14 cellular contexts compared by ENCODE assay signal in genomic region chr4:5866841-5867782, GRCh38. TPM values are rescaled to one million over a fixed set of nuclear protein-coding genes. Genes with fewer than 3 reads are reported as not detected.
DNase-seq lines count a peak whose midpoint lies in the region; ATAC-seq and TF ChIP-seq lines count a peak whose summit lies in the region.
"Had no signal": no experiment of that assay in that cellular context is flagged by ENCODE, and none has a peak within 500 bp of the region (broad histone marks: within the 10 kb centered on the region; RNA-seq: fewer than 3 reads in every experiment).

No MANE protein-coding gene starts in this region.

- H2BK120ac ChIP-seq in H9 (ENCODE audit: low read depth, low read length, poor library complexity, severe bottlenecking): no peak overlapping the region

- no peaks in the 10 kb centered on the region for H3K79me1 ChIP-seq in H9 (ENCODE audit: insufficient read depth, low read depth, low read length, poor library complexity, severe bottlenecking)

- H2BK12ac ChIP-seq in H9 (ENCODE audit: insufficient read length, low read depth, low read length): no peak overlapping the region

- H2BK15ac ChIP-seq in H9 (ENCODE audit: low read depth, low read length): no peak overlapping the region

- H3T11ph ChIP-seq in H9 (ENCODE audit: low read length): no peak overlapping the region

- peaks cover 4% of the 10 kb centered on the region; the same call in 1 of the 2 replicates for H3K79me2 ChIP-seq in H9 (ENCODE audit: insufficient read depth, low read length)

- H4K8ac ChIP-seq in H9 (replicated peaks; ENCODE audit: insufficient read length, low read depth, low read length): no peak overlapping the region

- POLR2A ChIA-PET in naive thymus-derived CD4-positive, alpha-beta T cell (lab: Charles Lee): no interaction called here

- H3K4me3 Mint-ChIP-seq in activated CD8-positive, alpha-beta memory T cell treated with anti-CD3 and anti-CD28 coated beads, Interleukin-2, amount 10 ng/mL, durations not matched to agents 7 days and 5 days: peak overlapping the region; percentile 38
- no peak overlapping the region for H3K4me3 Mint-ChIP-seq in H9
- H3K4me3 Mint-ChIP-seq in naive thymus-derived CD4-positive, alpha-beta T cell: peak overlapping the region in 6 of 10 donors; percentile 14 to 72 (median 35)

- H3K9me3 Mint-ChIP-seq in activated CD8-positive, alpha-beta memory T cell treated with anti-CD3 and anti-CD28 coated beads, Interleukin-2, amount 10 ng/mL, durations not matched to agents 7 days and 5 days (ENCODE audit: low read depth): no peaks in the 10 kb centered on the region
- H3K9me3 Mint-ChIP-seq in H9: no peaks in the 10 kb centered on the region
- no peaks in the 10 kb centered on the region for H3K9me3 Mint-ChIP-seq in naive thymus-derived CD4-positive, alpha-beta T cell

- H3K23ac ChIP-seq in H9 (ENCODE audit: insufficient read length, low read depth, low read length): no peak overlapping the region

- no peak overlapping the region for H3K18ac ChIP-seq in H9 (ENCODE audit: insufficient read length, low read depth, low read length)

- no peak for ATAC-seq in activated CD8-positive, alpha-beta memory T cell treated with anti-CD3 and anti-CD28 coated beads, Interleukin-2, amount 10 ng/mL, durations not matched to agents 7 days and 5 days
- ATAC-seq in naive thymus-derived CD4-positive, alpha-beta T cell: no peak
- ATAC-seq in HG02610 (IDR thresholded peaks at IDR 0.05; ENCODE audit: unreplicated experiment): no peak

- H3K56ac ChIP-seq in H9 (ENCODE audit: insufficient read length, low read depth, low read length): no peak overlapping the region

- no peaks in the 10 kb centered on the region for H3K9me3 ChIP-seq in H9 (ENCODE audit: control insufficient read depth, low read depth, low read length)
- H3K9me3 ChIP-seq in naive thymus-derived CD4-positive, alpha-beta T cell (ENCODE audit: control insufficient read depth in 2 of 3, low read length in 3 of 3): no peaks in the 10 kb centered on the region

- no peak overlapping the region for H4K5ac ChIP-seq in H9 (ENCODE audit: insufficient read length, low read depth, low read length)

- H2AFZ ChIP-seq in H9 (ENCODE audit: low read length): no peak overlapping the region

- no peaks in the 10 kb centered on the region; the same call in 1 of the 2 replicates for H3K4me1 ChIP-seq in H9 (ENCODE audit: insufficient read depth, low read length)
- peaks cover 4 to 5% of the 10 kb centered on the region in 2 donors for H3K4me1 ChIP-seq in naive thymus-derived CD4-positive, alpha-beta T cell (ENCODE audit: control insufficient read depth in 2 of 2, insufficient read depth in 2 of 2, low read length in 2 of 2)

- no peak overlapping the region for H3K4ac ChIP-seq in H9 (ENCODE audit: low read depth, low read length)

- no peak overlapping the region for H2BK20ac ChIP-seq in H9 (ENCODE audit: low read depth, low read length, poor library complexity, severe bottlenecking)

- no peak overlapping the region for H2AK5ac ChIP-seq in H9 (ENCODE audit: insufficient read length, low read length)

- H4K91ac ChIP-seq in H9 (ENCODE audit: insufficient read length, low read depth, low read length): no peak overlapping the region

- H3K27me3 ChIP-seq in H9 (ENCODE audit: insufficient read depth, low read length): no peaks in the 10 kb centered on the region
- H3K27me3 ChIP-seq in naive thymus-derived CD4-positive, alpha-beta T cell (ENCODE audit: control insufficient read depth in 2 of 2, insufficient read depth in 2 of 2, low read length in 2 of 2): no peaks in the 10 kb centered on the region

- DNase-seq in activated CD8-positive, alpha-beta memory T cell treated with anti-CD3 and anti-CD28 coated beads, Interleukin-2, amount 10 ng/mL, durations not matched to agents 7 days and 5 days: no peak
- DNase-seq in activated CD8-positive, alpha-beta memory T cell treated with anti-CD3 and anti-CD28 coated beads for 24 hours: no peak
- DNase-seq in H9 (no peak), RPMI8226 (peak; percentile 39), NOMO-1 treated with DMSO at 0.1 percent for 48 hours (lab: John Stamatoyannopoulos, UW; ENCODE audit: unreplicated experiment) (no peak)
- no peak for DNase-seq in naive thymus-derived CD4-positive, alpha-beta T cell
- DNase-seq in effector CD8-positive, alpha-beta T cell (lab: John Stamatoyannopoulos, UW): no peak
- DNase-seq: CD8-positive, alpha-beta memory T cell; NCI-H2081; NCI-H2227 treated with DMSO at 0.1 percent for 48 hours; NCI-H526; SIG-M5 had no signal

- H3K9ac ChIP-seq in H9 (ENCODE audit: extremely low read depth, insufficient read length, low read length): peak overlapping the region; percentile 5
- H3K9ac ChIP-seq: KMS-11 had no signal

- intact Hi-C loops in naive thymus-derived CD4-positive, alpha-beta T cell (cut with micrococcal nuclease): no loop called here

- no peaks in the 10 kb centered on the region for H3K36me3 Mint-ChIP-seq in activated CD8-positive, alpha-beta memory T cell treated with anti-CD3 and anti-CD28 coated beads, Interleukin-2, amount 10 ng/mL, durations not matched to agents 7 days and 5 days
- peaks cover 11 to 40% (median 17%) of the 10 kb centered on the region in 3 experiments; a peak in 5 of 7 replicates for H3K36me3 Mint-ChIP-seq in H9 (ENCODE audit: insufficient read depth in 1 of 3, low read depth in 3 of 3)
- H3K36me3 Mint-ChIP-seq in naive thymus-derived CD4-positive, alpha-beta T cell: no peaks in the 10 kb centered on the region
- H3K36me3 Mint-ChIP-seq: CD8-positive, alpha-beta memory T cell had no signal

- peaks cover 20% of the 10 kb centered on the region for H3K27me3 Mint-ChIP-seq in activated CD8-positive, alpha-beta memory T cell treated with anti-CD3 and anti-CD28 coated beads, Interleukin-2, amount 10 ng/mL, durations not matched to agents 7 days and 5 days
- H3K27me3 Mint-ChIP-seq in H9 (ENCODE audit: low read depth): no peaks in the 10 kb centered on the region
- peaks cover 2 to 25% (median 13%) of the 10 kb centered on the region in 5 donors for H3K27me3 Mint-ChIP-seq in naive thymus-derived CD4-positive, alpha-beta T cell

- H3K27ac Mint-ChIP-seq in activated CD8-positive, alpha-beta memory T cell treated with anti-CD3 and anti-CD28 coated beads, Interleukin-2, amount 10 ng/mL, durations not matched to agents 7 days and 5 days: peak overlapping the region; percentile 10
- peak overlapping the region in 1 of 3 experiments; percentile 11; a peak in 3 of 7 replicates for H3K27ac Mint-ChIP-seq in H9
- peak overlapping the region in 1 of 9 donors; percentile 75 for H3K27ac Mint-ChIP-seq in naive thymus-derived CD4-positive, alpha-beta T cell
- H3K27ac Mint-ChIP-seq: CD8-positive, alpha-beta memory T cell had no signal

- H3K4me3 ChIP-seq in naive thymus-derived CD4-positive, alpha-beta T cell (ENCODE audit: low read length): no peak overlapping the region

- H3K23me2 ChIP-seq in H9 (ENCODE audit: insufficient read length, low read depth, low read length, poor library complexity, severe bottlenecking): no peaks in the 10 kb centered on the region

- H3K14ac ChIP-seq in H9 (ENCODE audit: insufficient read depth, low read length): no peak overlapping the region

- TF ChIP-seq CTCF in H9 (conservative IDR thresholded peaks at IDR 0.05): no peak

- H2BK5ac ChIP-seq in H9 (ENCODE audit: insufficient read length, low read length): no peak overlapping the region

- no CpG with 5 or more reads among the region's 9 CpGs for WGBS in H9 (ENCODE audit: extremely low coverage, insufficient read length, low lambda C conversion rate)

- no peaks in the 10 kb centered on the region for H3K36me3 ChIP-seq in naive thymus-derived CD4-positive, alpha-beta T cell (ENCODE audit: control insufficient read depth in 2 of 3, insufficient read depth in 3 of 3, low read length in 3 of 3)

- no peak overlapping the region for H3K4me2 ChIP-seq in H9 (ENCODE audit: insufficient read depth, insufficient read length, low read length)
- H3K4me2 ChIP-seq: KMS-11 had no signal

- CTCF ChIA-PET in activated CD8-positive, alpha-beta memory T cell treated with anti-CD3 and anti-CD28 coated beads, Interleukin-2, amount 10 ng/mL, durations not matched to agents 7 days and 5 days (lab: Charles Lee): no interaction called here
- CTCF ChIA-PET in naive thymus-derived CD4-positive, alpha-beta T cell (lab: Charles Lee): no interaction called here

- peaks cover 46% of the 10 kb centered on the region for H3K4me1 Mint-ChIP-seq in activated CD8-positive, alpha-beta memory T cell treated with anti-CD3 and anti-CD28 coated beads, Interleukin-2, amount 10 ng/mL, durations not matched to agents 7 days and 5 days
- peaks cover 13 to 16% of the 10 kb centered on the region in 2 experiments for H3K4me1 Mint-ChIP-seq in H9
- H3K4me1 Mint-ChIP-seq in naive thymus-derived CD4-positive, alpha-beta T cell: peaks cover 4 to 48% (median 15%) of the 10 kb centered on the region in 7 donors

- no peak overlapping the region for H3K27ac ChIP-seq in H9 (ENCODE audit: insufficient read length, low read depth, low read length)
- no peak overlapping the region for H3K27ac ChIP-seq in naive thymus-derived CD4-positive, alpha-beta T cell (ENCODE audit: low read depth, low read length)
- H3K27ac ChIP-seq: KMS-11 had no signal

- H4K20me1 ChIP-seq in H9 (ENCODE audit: control insufficient read depth, insufficient read depth, insufficient read length): no peaks in the 10 kb centered on the region

RNA-seq across cellular contexts. Expression of gene CRMP1, which starts 25.8 kb away (rescaled TPM):
- under 1 TPM; 0.16 to 0.20 TPM for total RNA-seq in activated CD8-positive, alpha-beta memory T cell treated with anti-CD3 and anti-CD28 coated beads, Interleukin-2, amount 10 ng/mL, durations not matched to agents 7 days and 5 days
- total RNA-seq in H9 (2021): 71.6 and 73.1 TPM in 2 replicates
- under 1 TPM in 1 of 5 experiments, not detected in 4; 0.46 TPM for total RNA-seq in naive thymus-derived CD4-positive, alpha-beta T cell
- polyA plus RNA-seq in naive thymus-derived CD4-positive, alpha-beta T cell: not detected
- total RNA-seq: CD8-positive, alpha-beta memory T cell had no signal

Comparison
In these comparisons a context has a peak if more than half of its experiments do, and no peak if none do; other contexts are left out.
1. H3K4me3 Mint-ChIP-seq: peak in activated CD8-positive, alpha-beta memory T cell treated with anti-CD3 and anti-CD28 coated beads, Interleukin-2, amount 10 ng/mL, durations not matched to agents 7 days and 5 days (single experiment) and naive thymus-derived CD4-positive, alpha-beta T cell (6 of 10); none in H9 (0 of 2).
2. RNA of gene CRMP1, which starts 25.8 kb away (total RNA-seq): 71.6 to 73.1 TPM in H9; 0.16 to 0.20 TPM in activated CD8-positive, alpha-beta memory T cell treated with anti-CD3 and anti-CD28 coated beads, Interleukin-2, amount 10 ng/mL, durations not matched to agents 7 days and 5 days and 0.46 TPM in naive thymus-derived CD4-positive, alpha-beta T cell; every median in the first group is over 10 times any median in the second.